9 cellular contexts compared by ENCODE assay signal in the genomic region with DNA sequence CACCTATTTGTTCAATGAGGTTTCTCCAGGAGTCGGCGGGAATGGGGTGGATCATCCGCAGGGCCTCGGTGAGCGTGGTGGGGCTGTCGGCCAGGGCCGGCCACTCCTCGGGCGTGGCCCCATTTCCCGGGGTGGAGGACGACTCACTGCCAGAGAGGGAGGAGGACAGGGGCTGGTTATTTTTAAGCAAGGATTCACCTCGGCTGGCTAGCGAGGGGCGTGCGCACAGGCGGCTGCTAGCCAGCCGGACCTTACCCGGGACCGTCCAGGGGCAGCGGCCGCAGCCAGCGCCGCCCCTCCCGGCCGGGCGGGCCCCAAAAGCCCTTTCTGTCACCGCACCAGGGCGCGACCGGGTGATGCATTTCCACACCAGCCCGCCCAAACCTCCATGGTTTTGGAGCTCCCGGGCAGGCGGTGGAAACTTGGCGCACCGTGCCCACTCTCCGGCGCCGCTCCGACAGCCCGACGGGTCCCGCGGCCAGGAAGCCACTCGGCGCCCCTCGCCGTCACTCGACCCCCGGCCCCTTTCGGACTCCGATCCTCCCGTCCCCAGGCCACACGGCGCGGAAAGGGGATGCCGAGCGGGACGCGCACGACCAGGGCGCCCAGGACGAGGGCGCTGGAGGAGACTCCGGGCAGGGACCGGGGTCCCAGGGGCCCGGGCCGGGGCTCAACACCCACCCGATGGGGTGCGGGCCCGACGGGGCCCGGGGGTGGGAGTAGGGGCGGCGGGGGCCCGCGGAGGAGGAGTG. TPM values are rescaled to one million over a fixed set of nuclear protein-coding genes. Genes with fewer than 3 reads are reported as not detected.
DNase-seq lines count a peak whose midpoint lies in the region; ATAC-seq and TF ChIP-seq lines count a peak whose summit lies in the region.
"Had no signal": no experiment of that assay in that cellular context is flagged by ENCODE, and none has a peak within 500 bp of the region (broad histone marks: within the 10 kb centered on the region; RNA-seq: fewer than 3 reads in every experiment).

No MANE protein-coding gene starts in this region.

- TF ChIP-seq CTCF in tibial nerve (IDR thresholded peaks at IDR 0.05) = no peak

- peak overlapping the region in 2 of 4 donors; percentile 24 to 73 for H3K27ac ChIP-seq in tibial nerve
- H3K27ac ChIP-seq: BLaER1 treated with 17β-estradiol and CSF1 and Interleukin-3, amounts not matched to agents 10 nM and 100 nM had no signal

- peaks cover 0 to 29% (median 11%) of the 10 kb centered on the region in 4 donors for H3K4me1 ChIP-seq in tibial nerve
- H3K4me1 ChIP-seq: BLaER1 treated with 17β-estradiol and CSF1 and Interleukin-3, amounts not matched to agents 10 nM and 100 nM had no signal

- H3K36me3 ChIP-seq in tibial nerve = peaks cover 0 to 11% (median 0%) of the 10 kb centered on the region in 3 donors
- H3K36me3 ChIP-seq: BLaER1 treated with 17β-estradiol and CSF1 and Interleukin-3, amounts not matched to agents 10 nM and 100 nM had no signal

- H3K4me3 ChIP-seq in tibial nerve = peak overlapping the region; percentile 31 to 79 (median 42)
- H3K4me3 ChIP-seq: BLaER1 treated with 17β-estradiol and CSF1 and Interleukin-3, amounts not matched to agents 10 nM and 100 nM had no signal

- 3% methylated on average over 11 to 59 of the region's 76 CpGs for WGBS in tibial nerve, 2 donors

- H3K9me3 Mint-ChIP-seq in activated T-cell treated with anti-CD3 and anti-CD28 coated beads, Interleukin-2, amount 50 U/mL, for 4 hours = no peaks in the 10 kb centered on the region

- peak overlapping the region; percentile 67 for H3K4me3 Mint-ChIP-seq in activated T-cell treated with anti-CD3 and anti-CD28 coated beads, Interleukin-2, amount 50 U/mL, for 4 hours

- TF ChIP-seq POLR2A in tibial nerve (IDR thresholded peaks at IDR 0.05) = no peak

- DNase-seq in activated T-cell treated with anti-CD3 and anti-CD28 coated beads, Interleukin-2, amount 50 U/mL, for 4 hours = no peak
- no peak for DNase-seq in activated T-cell treated with anti-CD3 and anti-CD28 coated beads for 4 hours
- DNase-seq in astrocyte of the hippocampus (ENCODE audit: low read depth, low spot score) = peak; percentile 29
- DNase-seq in left kidney (ENCODE audit: low read depth, low spot score) = peak; percentile 37
- no peak for DNase-seq in tibial nerve (ENCODE audit: low spot score in 2 of 2)
- DNase-seq in RPMI8226 = no peak
- DNase-seq in NCI-H2029 (lab: John Stamatoyannopoulos, UW) = no peak
- no peak for DNase-seq in occipital lobe (lab: John Stamatoyannopoulos, UW)

- peaks cover 66% of the 10 kb centered on the region for H3K27me3 Mint-ChIP-seq in activated T-cell treated with anti-CD3 and anti-CD28 coated beads, Interleukin-2, amount 50 U/mL, for 4 hours (ENCODE audit: low read depth)

- TF ChIP-seq EP300 in tibial nerve (IDR thresholded peaks at IDR 0.05) = no peak

- H3K4me1 Mint-ChIP-seq in activated T-cell treated with anti-CD3 and anti-CD28 coated beads, Interleukin-2, amount 50 U/mL, for 4 hours (ENCODE audit: low read depth) = peaks cover 7% of the 10 kb centered on the region

- no peaks in the 10 kb centered on the region for H3K36me3 Mint-ChIP-seq in activated T-cell treated with anti-CD3 and anti-CD28 coated beads, Interleukin-2, amount 50 U/mL, for 4 hours (ENCODE audit: insufficient read depth)

- no peaks in the 10 kb centered on the region for H3K9me3 ChIP-seq in tibial nerve

- peak; percentile 38 to 46 for ATAC-seq in activated T-cell treated with anti-CD3 and anti-CD28 coated beads, Interleukin-2, amount 50 U/mL, for 4 hours

- H3K27me3 ChIP-seq in tibial nerve = peaks cover 0 to 22% of the 10 kb centered on the region in 2 donors

RNA-seq across cellular contexts. Expression of a gene that starts 57.2 kb away (rescaled TPM):
- 1 to 10 TPM; 1.2 to 1.7 (median 1.4) TPM for total RNA-seq in activated T-cell treated with anti-CD3 and anti-CD28 coated beads, Interleukin-2, amount 50 U/mL, for 4 hours
- 10 to 100 TPM in 3 of 4 donors, 1 to 10 TPM in 1; 6.9 to 24.0 (median 10.7) TPM for total RNA-seq in tibial nerve
- 1.6 TPM for total RNA-seq in occipital lobe

Comparison
In these comparisons a context has a peak if more than half of its experiments do, and no peak if none do; other contexts are left out.
1. DNase-seq: peak in astrocyte of the hippocampus (single experiment) and left kidney (single experiment); none in activated T-cell treated with anti-CD3 and anti-CD28 coated beads, Interleukin-2, amount 50 U/mL, for 4 hours (single experiment), activated T-cell treated with anti-CD3 and anti-CD28 coated beads for 4 hours (single experiment), tibial nerve (0 of 2), RPMI8226 (single experiment), NCI-H2029 (single experiment) and occipital lobe (single experiment).